Comparison of ENCODE assay signal across 32 cellular contexts in genomic region chr16:66600484-66600883, GRCh38. TPM values are rescaled to one million over a fixed set of nuclear protein-coding genes. Genes with fewer than 3 reads are reported as not detected.
"Had no signal": no experiment of that assay in that cellular context is flagged by ENCODE, and none has a peak within 500 bp of the region (broad histone marks: within the 10 kb centered on the region; RNA-seq: fewer than 3 reads in every experiment).

No MANE protein-coding gene starts in this region.

- ATAC-seq: activated CD4-positive, alpha-beta T cell treated with anti-CD3 and anti-CD28 coated beads for 36 hours; heart right ventricle; left lobe of liver; lower lobe of right lung; natural killer cell treated with Interleukin-12 subunit alpha and Interleukin-12 subunit beta and Interleukin-15 and Interleukin-18, amount 100 ng/mL, for 72 hours; right lobe of liver; stimulated activated naive B cell treated with anti-CD40 and anti-IgM and Interleukin-4, amounts not matched to agents 10 μg/mL and 1 μg/mL and 100 μg/mL, for 72 hours; upper lobe of right lung had no signal

- H3K36me3 Mint-ChIP-seq: activated naive CD8-positive, alpha-beta T cell had no signal

- H3K9me3 Mint-ChIP-seq: central memory CD8-positive, alpha-beta T cell; endodermal cell; natural killer cell treated with Interleukin-12 subunit alpha and Interleukin-12 subunit beta and Interleukin-15 and Interleukin-18, amount 100 ng/mL, for 72 hours had no signal

- H3K4me3 Mint-ChIP-seq: activated CD4-positive, alpha-beta T cell treated with anti-CD3 and anti-CD28 coated beads for 36 hours; activated naive CD8-positive, alpha-beta T cell; central memory CD8-positive, alpha-beta T cell; dendritic cell treated with granulocyte-macrophage colony-stimulating factor and Interleukin-4, amounts not matched to agents 40 ng/mL and 50 ng/mL, for 4 days; endodermal cell; natural killer cell treated with Interleukin-12 subunit alpha and Interleukin-12 subunit beta and Interleukin-15 and Interleukin-18, amount 100 ng/mL, for 72 hours; stimulated activated naive B cell treated with anti-CD40 and anti-IgM and Interleukin-4, amounts not matched to agents 10 μg/mL and 1 μg/mL and 100 μg/mL, for 72 hours had no signal

- H3K27me3 Mint-ChIP-seq: activated CD4-positive, alpha-beta T cell treated with anti-CD3 and anti-CD28 coated beads for 36 hours; activated naive CD8-positive, alpha-beta T cell; central memory CD8-positive, alpha-beta T cell; progenitor cell of endocrine pancreas had no signal

- DNase-seq: activated CD4-positive, alpha-beta T cell treated with anti-CD3 and anti-CD28 coated beads for 36 hours; activated CD4-positive, alpha-beta T cell treated with anti-CD3 and anti-CD28 coated beads, Interleukin-2, amount 50 U/mL, for 4 hours; activated CD4-positive, CD25-positive, alpha-beta regulatory T cell; activated effector memory CD4-positive, alpha-beta T cell treated with Interleukin-2 at 50 U/mL for 16 hours; activated naive CD4-positive, alpha-beta T cell treated with Interleukin-2 at 50 U/mL for 16 hours; activated T-cell treated with anti-CD3 and anti-CD28 coated beads, Interleukin-2, amount 50 U/mL, for 48 hours; anterior cingulate cortex; endodermal cell; foreskin melanocyte; heart right ventricle; kidney glomerular epithelial cell; lower lobe of right lung; mesenchymal stem cell; ovary; right lobe of liver; stimulated activated CD4-positive, alpha-beta T cell treated with anti-CD3 and anti-CD28 coated beads, Interleukin-12 subunit alpha, Interleukin-12 subunit beta, amount 100 ng/mL, for 4 hours; stimulated activated CD4-positive, alpha-beta T cell treated with anti-CD3 and anti-CD28 coated beads, Interleukin-4, amount 100 ng/mL, for 4 hours; stimulated activated CD8-positive, alpha-beta memory T cell treated with anti-CD3 and anti-CD28 coated beads, Interleukin-4, amount 100 ng/mL, for 48 hours; stimulated activated naive B cell treated with anti-CD40 and anti-IgM and Interleukin-4, amounts not matched to agents 10 μg/mL and 1 μg/mL and 100 μg/mL, for 72 hours; tibial artery; upper lobe of right lung had no signal

- H3K27ac Mint-ChIP-seq: dendritic cell treated with granulocyte-macrophage colony-stimulating factor and Interleukin-4, amounts not matched to agents 40 ng/mL and 50 ng/mL, for 4 days; endodermal cell; natural killer cell treated with Interleukin-12 subunit alpha and Interleukin-12 subunit beta and Interleukin-15 and Interleukin-18, amount 100 ng/mL, for 72 hours; progenitor cell of endocrine pancreas; stimulated activated naive B cell treated with anti-CD40 and anti-IgM and Interleukin-4, amounts not matched to agents 10 μg/mL and 1 μg/mL and 100 μg/mL, for 72 hours had no signal

RNA-seq across cellular contexts. Expression of gene CMTM2, which starts 21.2 kb away (rescaled TPM):
- total RNA-seq: bronchial epithelial cell, endodermal cell, glomerular endothelial cell, left lobe of liver, progenitor cell of endocrine pancreas, renal cortical epithelial cell, skeletal muscle tissue, suprapubic skin had no signal
- polyA plus RNA-seq: heart right ventricle had no signal

RNA-seq across cellular contexts. Expression of gene CMTM1, which starts 34.2 kb away (rescaled TPM):
- total RNA-seq: skeletal muscle tissue had no signal
